ENCODE assay signal across 1 cellular context in the genomic region with DNA sequence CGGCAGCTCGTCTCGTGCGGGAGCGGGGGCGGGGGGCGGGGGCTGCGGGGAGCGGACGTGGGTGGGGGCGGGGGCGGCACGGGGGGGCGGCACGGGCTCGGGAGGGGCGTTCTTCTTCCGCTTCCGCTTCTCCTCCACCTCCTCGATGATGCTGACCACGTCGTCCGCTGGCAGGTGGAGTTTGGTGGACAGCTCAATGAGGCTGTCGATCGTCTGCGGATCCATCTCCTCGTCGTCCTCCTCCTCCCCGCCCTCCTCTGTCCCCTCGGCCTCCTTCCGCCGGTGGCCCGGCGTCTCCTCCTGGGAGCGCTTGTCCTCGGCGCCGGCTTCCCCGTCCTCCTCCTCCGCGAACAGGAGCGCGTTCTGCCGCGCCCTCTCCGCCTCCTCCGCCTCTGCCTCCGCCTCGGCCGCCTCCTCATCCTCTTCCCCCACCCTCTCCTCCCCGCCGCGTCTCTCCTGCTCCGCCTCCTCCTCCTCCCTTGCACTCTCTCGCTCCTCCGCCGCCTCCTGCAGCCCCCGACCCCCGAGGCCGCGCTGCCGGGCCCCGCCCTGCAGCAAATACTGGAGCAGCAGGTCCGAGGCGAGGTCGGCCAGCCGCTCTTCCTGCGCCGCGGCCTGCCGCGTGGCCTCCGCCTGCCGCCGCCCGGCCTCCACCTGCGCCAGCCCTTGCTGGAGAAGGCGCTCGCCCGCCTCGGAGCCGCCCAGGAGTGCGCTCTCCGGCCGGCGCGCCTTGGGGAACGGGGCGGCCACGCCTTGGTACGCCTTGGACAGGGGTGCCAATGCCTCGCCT.
TF ChIP-seq lines count a peak whose summit lies in the region.

No MANE protein-coding gene starts in this region.

TF ChIP-seq in K562, 482 proteins besides CTCF, POLR2A, EP300 and RAD21 (continued from another document):
- TF ChIP-seq HDAC2 (IDR thresholded peaks at IDR 0.05), result no peak
- no peak for TF ChIP-seq ZSCAN29 (IDR thresholded peaks at IDR 0.05)
- no peak for TF ChIP-seq SNIP1 (IDR thresholded peaks at IDR 0.05; ENCODE audit: low read depth)
- no peak for TF ChIP-seq HNRNPK (IDR thresholded peaks at IDR 0.05; ENCODE audit: low read depth, low read length, poor library complexity, severe bottlenecking)
- TF ChIP-seq CEBPG (CRISPR knock-in tag; IDR thresholded peaks at IDR 0.05), result no peak
- no peak for TF ChIP-seq CEBPG (tag; conservative IDR thresholded peaks at IDR 0.05 in 1 of 2, IDR thresholded peaks at IDR 0.05 in 1 of 2)
- TF ChIP-seq BACH1 (tag; IDR thresholded peaks at IDR 0.05), result no peak
- no peak for TF ChIP-seq ZNF121 (CRISPR knock-in tag; conservative IDR thresholded peaks at IDR 0.05)
- peak; percentile 38; the same call in 1 of the 2 replicates for TF ChIP-seq BCOR (IDR thresholded peaks at IDR 0.05)
- TF ChIP-seq, protein P1, sequence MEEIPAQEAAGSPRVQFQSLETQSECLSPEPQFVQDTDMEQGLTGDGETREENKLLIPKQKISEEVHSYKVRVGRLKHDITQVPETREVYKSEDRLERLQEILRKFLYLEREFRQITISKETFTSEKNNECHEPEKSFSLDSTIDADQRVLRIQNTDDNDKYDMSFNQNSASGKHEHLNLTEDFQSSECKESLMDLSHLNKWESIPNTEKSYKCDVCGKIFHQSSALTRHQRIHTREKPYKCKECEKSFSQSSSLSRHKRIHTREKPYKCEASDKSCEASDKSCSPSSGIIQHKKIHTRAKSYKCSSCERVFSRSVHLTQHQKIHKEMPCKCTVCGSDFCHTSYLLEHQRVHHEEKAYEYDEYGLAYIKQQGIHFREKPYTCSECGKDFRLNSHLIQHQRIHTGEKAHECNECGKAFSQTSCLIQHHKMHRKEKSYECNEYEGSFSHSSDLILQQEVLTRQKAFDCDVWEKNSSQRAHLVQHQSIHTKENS (CRISPR knock-in tag; IDR thresholded peaks at IDR 0.05), result no peak
- no peak for TF ChIP-seq TAF7 (tag; IDR thresholded peaks at IDR 0.05)
- no peak for TF ChIP-seq STAT5A (IDR thresholded peaks at IDR 0.05; ENCODE audit: borderline replicate concordance, low read length)
- TF ChIP-seq ZNF778 (CRISPR knock-in tag; IDR thresholded peaks at IDR 0.05), result no peak
- no peak for TF ChIP-seq TEAD4 (IDR thresholded peaks at IDR 0.05; ENCODE audit: low read length)
- TF ChIP-seq TEAD4 (CRISPR knock-in tag; IDR thresholded peaks at IDR 0.05; ENCODE audit: borderline replicate concordance), result no peak
- TF ChIP-seq RBM15 (IDR thresholded peaks at IDR 0.05; ENCODE audit: insufficient read depth, low read length), result no peak
- TF ChIP-seq ZNF165 (CRISPR knock-in tag; IDR thresholded peaks at IDR 0.05; ENCODE audit: borderline replicate concordance), result no peak
- no peak for TF ChIP-seq ZNF445 (CRISPR knock-in tag; IDR thresholded peaks at IDR 0.05; ENCODE audit: low read depth)
- TF ChIP-seq, protein P2, sequence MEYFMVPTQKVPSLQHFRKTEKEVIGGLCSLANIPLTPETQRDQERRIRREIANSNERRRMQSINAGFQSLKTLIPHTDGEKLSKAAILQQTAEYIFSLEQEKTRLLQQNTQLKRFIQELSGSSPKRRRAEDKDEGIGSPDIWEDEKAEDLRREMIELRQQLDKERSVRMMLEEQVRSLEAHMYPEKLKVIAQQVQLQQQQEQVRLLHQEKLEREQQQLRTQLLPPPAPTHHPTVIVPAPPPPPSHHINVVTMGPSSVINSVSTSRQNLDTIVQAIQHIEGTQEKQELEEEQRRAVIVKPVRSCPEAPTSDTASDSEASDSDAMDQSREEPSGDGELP (CRISPR knock-in tag; IDR thresholded peaks at IDR 0.05; ENCODE audit: borderline replicate concordance), result 0 out of 2 replicates have a peak, but pooled peaks have one; percentile 53
- TF ChIP-seq PRPF4 (IDR thresholded peaks at IDR 0.05; ENCODE audit: insufficient read depth, low read depth, low read length, poor library complexity, severe bottlenecking), result no peak
- no peak for TF ChIP-seq SMARCA5 (IDR thresholded peaks at IDR 0.05)
- TF ChIP-seq SMC3 (conservative IDR thresholded peaks at IDR 0.05; ENCODE audit: insufficient read depth, low read depth, low read length), result no peak
- TF ChIP-seq SMARCA4 (IDR thresholded peaks at IDR 0.05), result no peak
- TF ChIP-seq PTRF (tag; IDR thresholded peaks at IDR 0.05), result no peak
- TF ChIP-seq, protein P3, sequence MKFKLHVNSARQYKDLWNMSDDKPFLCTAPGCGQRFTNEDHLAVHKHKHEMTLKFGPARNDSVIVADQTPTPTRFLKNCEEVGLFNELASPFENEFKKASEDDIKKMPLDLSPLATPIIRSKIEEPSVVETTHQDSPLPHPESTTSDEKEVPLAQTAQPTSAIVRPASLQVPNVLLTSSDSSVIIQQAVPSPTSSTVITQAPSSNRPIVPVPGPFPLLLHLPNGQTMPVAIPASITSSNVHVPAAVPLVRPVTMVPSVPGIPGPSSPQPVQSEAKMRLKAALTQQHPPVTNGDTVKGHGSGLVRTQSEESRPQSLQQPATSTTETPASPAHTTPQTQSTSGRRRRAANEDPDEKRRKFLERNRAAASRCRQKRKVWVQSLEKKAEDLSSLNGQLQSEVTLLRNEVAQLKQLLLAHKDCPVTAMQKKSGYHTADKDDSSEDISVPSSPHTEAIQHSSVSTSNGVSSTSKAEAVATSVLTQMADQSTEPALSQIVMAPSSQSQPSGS (CRISPR knock-in tag; IDR thresholded peaks at IDR 0.05), result no peak
- no peak for TF ChIP-seq FOXK2 (conservative IDR thresholded peaks at IDR 0.05 in 1 of 2, IDR thresholded peaks at IDR 0.05 in 1 of 2; ENCODE audit: low read depth in 2 of 2)
- TF ChIP-seq NFXL1 (CRISPR knock-in tag; IDR thresholded peaks at IDR 0.05), result no peak
- TF ChIP-seq, protein P4, sequence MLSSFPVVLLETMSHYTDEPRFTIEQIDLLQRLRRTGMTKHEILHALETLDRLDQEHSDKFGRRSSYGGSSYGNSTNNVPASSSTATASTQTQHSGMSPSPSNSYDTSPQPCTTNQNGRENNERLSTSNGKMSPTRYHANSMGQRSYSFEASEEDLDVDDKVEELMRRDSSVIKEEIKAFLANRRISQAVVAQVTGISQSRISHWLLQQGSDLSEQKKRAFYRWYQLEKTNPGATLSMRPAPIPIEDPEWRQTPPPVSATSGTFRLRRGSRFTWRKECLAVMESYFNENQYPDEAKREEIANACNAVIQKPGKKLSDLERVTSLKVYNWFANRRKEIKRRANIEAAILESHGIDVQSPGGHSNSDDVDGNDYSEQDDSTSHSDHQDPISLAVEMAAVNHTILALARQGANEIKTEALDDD (IDR thresholded peaks at IDR 0.05), result no peak
